ENCODE assay signal across 22 cellular contexts in genomic region chr7:158834799-158835784, GRCh38. TPM values are rescaled to one million over a fixed set of nuclear protein-coding genes. Genes with fewer than 3 reads are reported as not detected.
A peak's percentile ranks its signal among the peaks of the same experiment; 100 is the strongest.
DNase-seq lines count a peak whose midpoint lies in the region; ATAC-seq and TF ChIP-seq lines count a peak whose summit lies in the region.
"Had no signal": no experiment of that assay in that cellular context is flagged by ENCODE, and none has a peak within 500 bp of the region (broad histone marks: within the 10 kb centered on the region; RNA-seq: fewer than 3 reads in every experiment).

No MANE protein-coding gene starts in this region.

- 89 to 90% methylated on average over 15 to 23 of the region's 23 CpGs for WGBS in endodermal cell (ENCODE audit: insufficient coverage in 1 of 2, insufficient read length in 1 of 2), 2 experiments

- ATAC-seq in left colon: no peak
- ATAC-seq in GM18861 (IDR thresholded peaks at IDR 0.05; ENCODE audit: unreplicated experiment): no peak
- ATAC-seq: activated CD4-positive, alpha-beta T cell treated with anti-CD3 and anti-CD28 coated beads for 36 hours; activated naive CD4-positive, alpha-beta T cell treated with anti-CD3 and anti-CD28 coated beads, Interleukin-2, amount 50 U/mL, for 72 hours; natural killer cell had no signal

- H3K9ac ChIP-seq in endodermal cell (ENCODE audit: extremely low read depth, low read length, poor library complexity, severe bottlenecking): no peak overlapping the region

- CTCF ChIA-PET in CD8-positive, alpha-beta memory T cell (lab: Charles Lee): no interaction called here
- CTCF ChIA-PET in activated CD4-positive, alpha-beta memory T cell treated with anti-CD3 and anti-CD28 coated beads, Interleukin-2, amount 10 ng/mL, durations not matched to agents 7 days and 5 days (lab: Charles Lee): no interaction called here

- DNase-seq in CD8-positive, alpha-beta memory T cell: no peak
- DNase-seq in MV-4-11 (lab: John Stamatoyannopoulos, UW) (peak; percentile 80), endodermal cell (peak; percentile 3), nephron progenitor cell (no peak), left colon (no peak)
- DNase-seq in activated CD4-positive, alpha-beta memory T cell treated with anti-CD3 and anti-CD28 coated beads, Interleukin-2, amount 10 ng/mL, durations not matched to agents 7 days and 5 days: no peak
- DNase-seq: activated CD4-positive, alpha-beta T cell treated with anti-CD3 and anti-CD28 coated beads for 36 hours; CD4-positive, CD25-positive, alpha-beta regulatory T cell; cerebellar nuclear complex; DND-41; HCEC 1CT; KBM-7; natural killer cell; NCI-H1048; NCI-H2029; NCI-H2227 treated with DMSO at 0.1 percent for 48 hours; OCI-M1; SHP77; sigmoid colon; SW 1271 had no signal

- H3K27ac ChIP-seq in CD8-positive, alpha-beta memory T cell (ENCODE audit: low read depth, low read length): peak overlapping the region; percentile 45
- H3K27ac ChIP-seq in endodermal cell (ENCODE audit: low read depth, low read length): no peak overlapping the region
- H3K27ac ChIP-seq: sigmoid colon had no signal

- no peaks in the 10 kb centered on the region for H3K27me3 ChIP-seq in CD8-positive, alpha-beta memory T cell (ENCODE audit: insufficient read depth, low read length, poor library complexity, severe bottlenecking)
- no peaks in the 10 kb centered on the region for H3K27me3 ChIP-seq in endodermal cell (ENCODE audit: control insufficient read depth, insufficient read depth, low read length, poor library complexity, severe bottlenecking)
- H3K27me3 ChIP-seq: sigmoid colon had no signal

- POLR2A ChIA-PET in CD8-positive, alpha-beta memory T cell (lab: Charles Lee): no interaction called here
- POLR2A ChIA-PET in activated CD4-positive, alpha-beta memory T cell treated with anti-CD3 and anti-CD28 coated beads, Interleukin-2, amount 10 ng/mL, durations not matched to agents 7 days and 5 days (lab: Charles Lee): no interaction called here

- TF ChIP-seq CTCF in endodermal cell (conservative IDR thresholded peaks at IDR 0.05) (no peak), nephron progenitor cell (IDR thresholded peaks at IDR 0.05) (no peak)

- H3K36me3 Mint-ChIP-seq in CD8-positive, alpha-beta memory T cell: peaks cover 0 to under 1% (median 0%) of the 10 kb centered on the region in 3 donors
- H3K36me3 Mint-ChIP-seq in endodermal cell (ENCODE audit: low read depth) (no peaks in the 10 kb centered on the region), nephron progenitor cell (ENCODE audit: low read depth) (peaks cover 5% of the 10 kb centered on the region)
- H3K36me3 Mint-ChIP-seq in activated CD4-positive, alpha-beta memory T cell treated with anti-CD3 and anti-CD28 coated beads, Interleukin-2, amount 10 ng/mL, durations not matched to agents 7 days and 5 days (ENCODE audit: low read depth): no peaks in the 10 kb centered on the region
- H3K36me3 Mint-ChIP-seq: activated naive CD4-positive, alpha-beta T cell treated with anti-CD3 and anti-CD28 coated beads, Interleukin-2, amount 50 U/mL, for 72 hours; natural killer cell had no signal

- intact Hi-C loops in left colon (cut with DNase I, micrococcal nuclease): no loop called here

- H3K27me3 Mint-ChIP-seq in CD8-positive, alpha-beta memory T cell: peaks cover 0 to 2% of the 10 kb centered on the region in 2 donors
- H3K27me3 Mint-ChIP-seq in endodermal cell (ENCODE audit: insufficient read depth) (peaks cover 2% of the 10 kb centered on the region), nephron progenitor cell (ENCODE audit: low read depth, poor library complexity) (peaks cover 27% of the 10 kb centered on the region)
- H3K27me3 Mint-ChIP-seq in activated CD4-positive, alpha-beta memory T cell treated with anti-CD3 and anti-CD28 coated beads, Interleukin-2, amount 10 ng/mL, durations not matched to agents 7 days and 5 days: peaks cover 11% of the 10 kb centered on the region
- H3K27me3 Mint-ChIP-seq: activated CD4-positive, alpha-beta T cell treated with anti-CD3 and anti-CD28 coated beads for 36 hours had no signal

- peaks cover 6 to 8% (median 7%) of the 10 kb centered on the region in 3 donors for H3K4me1 Mint-ChIP-seq in CD8-positive, alpha-beta memory T cell
- H3K4me1 Mint-ChIP-seq in endodermal cell (peaks cover 10% of the 10 kb centered on the region), nephron progenitor cell (peaks cover 38% of the 10 kb centered on the region)
- peaks cover 15% of the 10 kb centered on the region for H3K4me1 Mint-ChIP-seq in activated CD4-positive, alpha-beta memory T cell treated with anti-CD3 and anti-CD28 coated beads, Interleukin-2, amount 10 ng/mL, durations not matched to agents 7 days and 5 days

- no peak overlapping the region for H3K27ac Mint-ChIP-seq in CD8-positive, alpha-beta memory T cell
- H3K27ac Mint-ChIP-seq in endodermal cell (no peak overlapping the region), nephron progenitor cell (peak overlapping the region; percentile 4)
- H3K27ac Mint-ChIP-seq in activated CD4-positive, alpha-beta memory T cell treated with anti-CD3 and anti-CD28 coated beads, Interleukin-2, amount 10 ng/mL, durations not matched to agents 7 days and 5 days: no peak overlapping the region
- H3K27ac Mint-ChIP-seq: activated CD4-positive, alpha-beta T cell treated with anti-CD3 and anti-CD28 coated beads for 36 hours; activated naive CD4-positive, alpha-beta T cell treated with anti-CD3 and anti-CD28 coated beads, Interleukin-2, amount 50 U/mL, for 72 hours; CD4-positive, CD25-positive, alpha-beta regulatory T cell; natural killer cell had no signal

- peaks cover 5% of the 10 kb centered on the region for H3K4me1 ChIP-seq in CD8-positive, alpha-beta memory T cell (ENCODE audit: insufficient read depth, low read length)
- peaks cover 2% of the 10 kb centered on the region for H3K4me1 ChIP-seq in endodermal cell (ENCODE audit: control insufficient read depth, insufficient read depth, low read length)

- no peak overlapping the region for H3K4me3 ChIP-seq in CD8-positive, alpha-beta memory T cell (ENCODE audit: low read length)
- no peak overlapping the region for H3K4me3 ChIP-seq in endodermal cell (ENCODE audit: low read length)
- H3K4me3 ChIP-seq: sigmoid colon had no signal

- no peaks in the 10 kb centered on the region for H3K36me3 ChIP-seq in CD8-positive, alpha-beta memory T cell (ENCODE audit: insufficient read depth, low read length)
- H3K36me3 ChIP-seq in endodermal cell (ENCODE audit: control insufficient read depth, insufficient read depth, low read length): no peaks in the 10 kb centered on the region
- H3K36me3 ChIP-seq: sigmoid colon had no signal

- H3K9me3 Mint-ChIP-seq in CD8-positive, alpha-beta memory T cell: no peaks in the 10 kb centered on the region
- no peaks in the 10 kb centered on the region for H3K9me3 Mint-ChIP-seq in endodermal cell
- peaks cover 14% of the 10 kb centered on the region for H3K9me3 Mint-ChIP-seq in nephron progenitor cell
- H3K9me3 Mint-ChIP-seq in activated CD4-positive, alpha-beta memory T cell treated with anti-CD3 and anti-CD28 coated beads, Interleukin-2, amount 10 ng/mL, durations not matched to agents 7 days and 5 days: no peaks in the 10 kb centered on the region
- H3K9me3 Mint-ChIP-seq: activated naive CD4-positive, alpha-beta T cell treated with anti-CD3 and anti-CD28 coated beads, Interleukin-2, amount 50 U/mL, for 72 hours; CD4-positive, CD25-positive, alpha-beta regulatory T cell; natural killer cell had no signal

- H3K4me3 Mint-ChIP-seq in CD8-positive, alpha-beta memory T cell: no peak overlapping the region
- H3K4me3 Mint-ChIP-seq in endodermal cell: no peak overlapping the region
- H3K4me3 Mint-ChIP-seq in nephron progenitor cell: peak overlapping the region; percentile 22
- H3K4me3 Mint-ChIP-seq in activated CD4-positive, alpha-beta memory T cell treated with anti-CD3 and anti-CD28 coated beads, Interleukin-2, amount 10 ng/mL, durations not matched to agents 7 days and 5 days: no peak overlapping the region
- H3K4me3 Mint-ChIP-seq: activated CD4-positive, alpha-beta T cell treated with anti-CD3 and anti-CD28 coated beads for 36 hours; natural killer cell had no signal

- H3K9me3 ChIP-seq in CD8-positive, alpha-beta memory T cell (ENCODE audit: low read length): no peaks in the 10 kb centered on the region
- no peaks in the 10 kb centered on the region for H3K9me3 ChIP-seq in endodermal cell (ENCODE audit: control insufficient read depth, low read length)
- H3K9me3 ChIP-seq: sigmoid colon had no signal

RNA-seq across cellular contexts. Expression of gene ESYT2, which starts 5.8 kb away (rescaled TPM):
- total RNA-seq in CD8-positive, alpha-beta memory T cell: 10 to 100 TPM; 55.6 to 56.1 TPM
- 99.4 TPM for polyA plus RNA-seq in CD8-positive, alpha-beta memory T cell
- total RNA-seq in endodermal cell (10 to 100 TPM; 30.7 to 36.9 TPM), left colon (10 to 100 TPM; 68.8 to 86.0 TPM)
- 25.1 TPM for polyA plus RNA-seq in endodermal cell (2013, experiment 1 of 2)
- 23.1 TPM for polyA plus RNA-seq in endodermal cell (2013, experiment 2 of 2)
- total RNA-seq in activated CD4-positive, alpha-beta memory T cell treated with anti-CD3 and anti-CD28 coated beads, Interleukin-2, amount 10 ng/mL, durations not matched to agents 7 days and 5 days: 100 to 1,000 TPM; 128 to 133 TPM

RNA-seq across cellular contexts. Expression of gene DYNC2I1, which starts 21.3 kb away (rescaled TPM):
- total RNA-seq in CD8-positive, alpha-beta memory T cell: 10 to 100 TPM in 1 of 2 experiments, 1 to 10 TPM in 1; 9.8 to 10.6 TPM
- 22.7 TPM for polyA plus RNA-seq in CD8-positive, alpha-beta memory T cell
- 10 to 100 TPM; 18.5 to 24.2 TPM for total RNA-seq in endodermal cell
- polyA plus RNA-seq in endodermal cell (2013, experiment 1 of 2): 16.4 TPM
- polyA plus RNA-seq in endodermal cell (2013, experiment 2 of 2): 14.0 TPM
- 10 to 100 TPM; 12.2 to 16.1 TPM for total RNA-seq in activated CD4-positive, alpha-beta memory T cell treated with anti-CD3 and anti-CD28 coated beads, Interleukin-2, amount 10 ng/mL, durations not matched to agents 7 days and 5 days
- 10 to 100 TPM; 20.6 to 22.2 TPM for total RNA-seq in left colon

Comparison
In these comparisons a context has a peak if more than half of its experiments do, and no peak if none do; other contexts are left out.
1. DNase-seq: peak in MV-4-11 (single experiment) and endodermal cell (single experiment); none in CD8-positive, alpha-beta memory T cell (0 of 5), nephron progenitor cell (single experiment), activated CD4-positive, alpha-beta memory T cell treated with anti-CD3 and anti-CD28 coated beads, Interleukin-2, amount 10 ng/mL, durations not matched to agents 7 days and 5 days (single experiment) and left colon (0 of 2).